ENCODE assay signal across 37 cellular contexts in genomic region chr11:12729941-12730340, GRCh38. TPM values are rescaled to one million over a fixed set of nuclear protein-coding genes. Genes with fewer than 3 reads are reported as not detected.
"Had no signal": no experiment of that assay in that cellular context is flagged by ENCODE, and none has a peak within 500 bp of the region (broad histone marks: within the 10 kb centered on the region; RNA-seq: fewer than 3 reads in every experiment).

No MANE protein-coding gene starts in this region.

- H3K4me3 ChIP-seq: adrenal gland, MG63, PC-9 had no signal

- H3K4me1 Mint-ChIP-seq: activated B cell treated with CpG ODN at 0.5 μM for 24 hours, IgD-negative memory B cell had no signal

- H3K36me3 ChIP-seq: adrenal gland had no signal

- H3K27me3 ChIP-seq: adrenal gland, MG63 had no signal

- H3K4me2 ChIP-seq: PC-9 had no signal

- FAIRE-seq: bronchial epithelial cell, RCC 7860 had no signal

- H3K36me3 Mint-ChIP-seq: activated CD4-positive, alpha-beta memory T cell treated with anti-CD3 and anti-CD28 coated beads for 36 hours; activated naive CD4-positive, alpha-beta T cell treated with anti-CD3 and anti-CD28 coated beads, Interleukin-2, amount 50 U/mL, for 72 hours; IgD-negative memory B cell; T-cell had no signal

- H3K9me3 ChIP-seq: adrenal gland, MG63 had no signal

- H3K4me3 Mint-ChIP-seq: activated B cell treated with CpG ODN at 0.5 μM for 24 hours; activated CD4-positive, alpha-beta memory T cell treated with anti-CD3 and anti-CD28 coated beads for 36 hours; activated naive CD4-positive, alpha-beta T cell treated with anti-CD3 and anti-CD28 coated beads for 36 hours; activated T-cell treated with anti-CD3 and anti-CD28 coated beads, Interleukin-2, amount 50 U/mL, for 4 hours; activated T-helper 1 cell treated with anti-CD3 and anti-CD28 coated beads, Interleukin-12 subunit alpha, Interleukin-12 subunit beta, Interleukin-2, Interleukin-4 antibody, amounts not matched to agents 30 ng/mL and 10 ng/mL and 1 ng/mL, durations not matched to agents 14 hours and 24 hours and 36 hours; brain; IgD-negative memory B cell; T-cell had no signal

- H2AFZ ChIP-seq: PC-9 had no signal

- ATAC-seq: activated naive CD4-positive, alpha-beta T cell treated with anti-CD3 and anti-CD28 coated beads, Interleukin-2, amount 50 U/mL, for 72 hours; activated T-cell treated with anti-CD3 and anti-CD28 coated beads, Interleukin-2, amount 50 U/mL, for 4 hours; Right ventricle myocardium inferior; SK-N-SH treated with all-trans-retinoic acid at 6 μM for 48 hours; T-cell had no signal

- H3K9me3 Mint-ChIP-seq: activated B cell treated with CpG ODN at 0.5 μM for 24 hours; activated CD4-positive, alpha-beta memory T cell treated with anti-CD3 and anti-CD28 coated beads for 36 hours; activated naive CD4-positive, alpha-beta T cell treated with anti-CD3 and anti-CD28 coated beads for 36 hours; activated naive CD4-positive, alpha-beta T cell treated with anti-CD3 and anti-CD28 coated beads, Interleukin-2, amount 50 U/mL, for 72 hours; activated T-cell treated with anti-CD3 and anti-CD28 coated beads, Interleukin-2, amount 50 U/mL, for 4 hours; activated T-helper 1 cell treated with anti-CD3 and anti-CD28 coated beads, Interleukin-12 subunit alpha, Interleukin-12 subunit beta, Interleukin-2, Interleukin-4 antibody, amounts not matched to agents 30 ng/mL and 10 ng/mL and 1 ng/mL, durations not matched to agents 14 hours and 24 hours and 36 hours; brain; IgD-negative memory B cell; T-cell had no signal

- H3K27ac ChIP-seq: adrenal gland, PC-9, RWPE1, VCaP had no signal

- DNase-seq: activated B cell treated with CpG ODN at 0.5 μM for 24 hours; activated CD4-positive, alpha-beta memory T cell treated with anti-CD3 and anti-CD28 coated beads for 36 hours; activated CD4-positive, alpha-beta T cell treated with anti-CD3 and anti-CD28 coated beads for 4 hours; activated CD4-positive, alpha-beta T cell treated with anti-CD3 and anti-CD28 coated beads, Interleukin-2, amount 50 U/mL, for 1 hour; activated CD4-positive, CD25-positive, alpha-beta regulatory T cell treated with anti-CD3 and anti-CD28 coated beads, Interleukin-2, amount 50 U/mL, for 72 hours; activated CD8-positive, alpha-beta memory T cell treated with anti-CD3 and anti-CD28 coated beads, Interleukin-2, amount 50 U/mL, for 4 hours; activated gamma-delta T cell treated with Interleukin-2 at 50 U/mL for 16 hours; activated naive CD4-positive, alpha-beta T cell treated with anti-CD3 and anti-CD28 coated beads for 36 hours; activated T-cell treated with anti-CD3 and anti-CD28 coated beads for 4 hours; activated T-cell treated with anti-CD3 and anti-CD28 coated beads, Interleukin-2, amount 50 U/mL, for 4 hours; adrenal gland; Karpas-422; KBM-7; MG63; NCI-H1092; NCI-H1417; NCI-H146; NCI-H187 treated with DMSO at 0.1 percent for 48 hours; NCI-H2081; NCI-H345; NCI-H524 treated with DMSO at 0.1 percent for 48 hours; NK-92 treated with Interleukin-12 subunit alpha and Interleukin-12 subunit beta, amount 100 ng/mL, for 24 hours; PC-9; SIG-M5; T-cell; T-helper 2 cell; T-helper 9 cell had no signal

- H3K27ac Mint-ChIP-seq: activated B cell treated with CpG ODN at 0.5 μM for 24 hours; activated CD4-positive, alpha-beta memory T cell treated with anti-CD3 and anti-CD28 coated beads for 36 hours; activated naive CD4-positive, alpha-beta T cell treated with anti-CD3 and anti-CD28 coated beads for 36 hours; activated naive CD4-positive, alpha-beta T cell treated with anti-CD3 and anti-CD28 coated beads, Interleukin-2, amount 50 U/mL, for 72 hours; activated T-helper 1 cell treated with anti-CD3 and anti-CD28 coated beads, Interleukin-12 subunit alpha, Interleukin-12 subunit beta, Interleukin-2, Interleukin-4 antibody, amounts not matched to agents 30 ng/mL and 10 ng/mL and 1 ng/mL, durations not matched to agents 14 hours and 24 hours and 36 hours; IgD-negative memory B cell; T-cell had no signal

RNA-seq across cellular contexts. Expression of gene TEAD1, which starts 55.7 kb away (rescaled TPM):
- polyA plus RNA-seq: IgD-negative memory B cell had no signal
